In genomic region chr17:29622337-29623282, GRCh38 we compare ENCODE assay signal across 8 cellular contexts. TPM values are rescaled to one million over a fixed set of nuclear protein-coding genes. Genes with fewer than 3 reads are reported as not detected.
DNase-seq lines count a peak whose midpoint lies in the region; ATAC-seq and TF ChIP-seq lines count a peak whose summit lies in the region.

TSS of gene CORO6 (minus strand) at chr17:29622912. CDS start at chr17:29621421, 1,491 bp downstream.

- peak; percentile 71 for DNase-seq in ACHN
- peak; percentile 23 to 30 for DNase-seq in Kasumi-1 (lab: John Stamatoyannopoulos, UW)
- DNase-seq in WTC11 (ENCODE audit: low spot score): peak; percentile 86
- no peak for DNase-seq in chondrocyte (ENCODE audit: low spot score)
- DNase-seq in kidney tubule cell (ENCODE audit: low spot score): peak; percentile 49
- DNase-seq in stimulated activated CD4-positive, alpha-beta T cell treated with anti-CD3 and anti-CD28 coated beads, Interleukin-1b, Interleukin-23, amount 100 ng/mL, for 48 hours: peak; percentile 61
- DNase-seq in GDM1 (lab: John Stamatoyannopoulos, UW): no peak

- H3K27ac Mint-ChIP-seq in WTC11 (peak within 1 kb of the TSS; percentile 82), chondrocyte (ENCODE audit: unreplicated experiment) (peak within 1 kb of the TSS; percentile 12)

- H3K4me3 Mint-ChIP-seq in WTC11 (peak within 1 kb of the TSS; percentile 79), chondrocyte (ENCODE audit: unreplicated experiment) (peak within 1 kb of the TSS; percentile 77)

- TF ChIP-seq CTCF in WTC11 (IDR thresholded peaks at IDR 0.05): no peak
- no peak for TF ChIP-seq CTCF in chondrocyte (IDR thresholded peaks at IDR 0.05)

- H3K9me3 Mint-ChIP-seq in WTC11: no peaks in the 10 kb centered on the region
- H3K9me3 Mint-ChIP-seq in chondrocyte (ENCODE audit: low read depth): no peaks in the 10 kb centered on the region

- H3K4me1 Mint-ChIP-seq in WTC11: peaks cover 48% of the 10 kb centered on the region
- peaks cover 35% of the 10 kb centered on the region for H3K4me1 Mint-ChIP-seq in chondrocyte (ENCODE audit: low read depth)

- CTCF ChIA-PET in WTC11 (lab: Charles Lee): interaction anchor here (0.8 to 3.2 kb wide), 13 partner anchors 9 to 505 kb away, joined by 3 to 18 read pairs (median 5); partner anchors contain the start of genes ABHD15 and ANKRD13B

- POLR2A ChIA-PET in WTC11 (lab: Charles Lee): interaction anchor here (0.6 to 0.7 kb wide), 2 partner anchors 9 to 414 kb away, joined by 3 to 5 read pairs; no protein-coding TSS in a partner anchor

- ATAC-seq in GM19023 (IDR thresholded peaks at IDR 0.05; ENCODE audit: unreplicated experiment): peak; percentile 56
- peak; percentile 58 for ATAC-seq in WTC11

- H3K27me3 Mint-ChIP-seq in WTC11 (ENCODE audit: low read depth) (peaks cover 65% of the 10 kb centered on the region), chondrocyte (ENCODE audit: low read depth) (no peaks in the 10 kb centered on the region)

- in situ Hi-C loops in ACHN (cut with HindIII; ENCODE audit: low pct_ligation_motif_present, low pct_unique_long_range_greater_than_20kb, low sequenced_read_pairs): no loop called here

- H3K36me3 Mint-ChIP-seq in WTC11 (no peaks in the 10 kb centered on the region), chondrocyte (ENCODE audit: low read depth) (no peaks in the 10 kb centered on the region)

TF ChIP-seq in WTC11, 78 proteins besides CTCF, POLR2A, EP300 and RAD21 (continues in another document):
- TF ChIP-seq CREM (CRISPR knock-in tag; IDR thresholded peaks at IDR 0.05) (peak; percentile 39; the same call in 1 of the 2 replicates), MAX (CRISPR knock-in tag; IDR thresholded peaks at IDR 0.05) (peak; percentile 82), CREB1 (CRISPR knock-in tag; IDR thresholded peaks at IDR 0.05) (no peak), ZNF317 (CRISPR knock-in tag; IDR thresholded peaks at IDR 0.05; ENCODE audit: borderline replicate concordance, low read depth) (no peak), AFF4 (CRISPR knock-in tag; IDR thresholded peaks at IDR 0.05; ENCODE audit: borderline replicate concordance) (no peak), ETV6 (CRISPR knock-in tag; IDR thresholded peaks at IDR 0.05) (no peak), ZMAT4 (CRISPR knock-in tag; IDR thresholded peaks at IDR 0.05) (no peak), NR2C2 (CRISPR knock-in tag; IDR thresholded peaks at IDR 0.05) (no peak), ZNF423 (CRISPR knock-in tag; IDR thresholded peaks at IDR 0.05) (no peak), ATF1 (CRISPR knock-in tag; IDR thresholded peaks at IDR 0.05) (no peak), ZNF219 (CRISPR knock-in tag; IDR thresholded peaks at IDR 0.05; ENCODE audit: borderline replicate concordance) (no peak), TEAD1 (CRISPR knock-in tag; IDR thresholded peaks at IDR 0.05) (peak; percentile 88), NFYB (CRISPR knock-in tag; conservative IDR thresholded peaks at IDR 0.05; ENCODE audit: low read depth) (0 out of 2 replicates have a peak, but pooled peaks have one; percentile 7), ZNF121 (CRISPR knock-in tag; IDR thresholded peaks at IDR 0.05) (peak; percentile 92), NR1H2 (CRISPR knock-in tag; IDR thresholded peaks at IDR 0.05) (no peak), SP1 (CRISPR knock-in tag; conservative IDR thresholded peaks at IDR 0.05) (peak; percentile 75), TEAD4 (CRISPR knock-in tag; IDR thresholded peaks at IDR 0.05) (peak; percentile 75), ZNF232 (CRISPR knock-in tag; IDR thresholded peaks at IDR 0.05) (peak; percentile 33; the same call in 1 of the 2 replicates), CBFB (CRISPR knock-in tag; IDR thresholded peaks at IDR 0.05; ENCODE audit: low read depth) (no peak), FOXK1 (CRISPR knock-in tag; IDR thresholded peaks at IDR 0.05) (peak; percentile 50; the same call in 1 of the 2 replicates), FOXP1 (CRISPR knock-in tag; IDR thresholded peaks at IDR 0.05; ENCODE audit: borderline replicate concordance) (peak; percentile 32; the same call in 1 of the 2 replicates), TCF7 (CRISPR knock-in tag; IDR thresholded peaks at IDR 0.05; ENCODE audit: low read depth) (no peak), RELA (CRISPR knock-in tag; IDR thresholded peaks at IDR 0.05; ENCODE audit: borderline replicate concordance) (no peak), FOXJ3 (CRISPR knock-in tag; IDR thresholded peaks at IDR 0.05; ENCODE audit: borderline replicate concordance) (no peak), ZBTB21 (CRISPR knock-in tag; IDR thresholded peaks at IDR 0.05; ENCODE audit: borderline replicate concordance) (no peak), ZNF263 (CRISPR knock-in tag; IDR thresholded peaks at IDR 0.05; ENCODE audit: low read depth) (no peak), IRF1 (CRISPR knock-in tag; IDR thresholded peaks at IDR 0.05) (no peak), ZSCAN18 (CRISPR knock-in tag; IDR thresholded peaks at IDR 0.05) (no peak), E2F4 (CRISPR knock-in tag; IDR thresholded peaks at IDR 0.05; ENCODE audit: borderline replicate concordance, low read depth) (peak; percentile 71; the same call in 1 of the 2 replicates), GABPB1 (CRISPR knock-in tag; IDR thresholded peaks at IDR 0.05) (peak; percentile 48; the same call in 1 of the 2 replicates), NFATC4 (CRISPR knock-in tag; IDR thresholded peaks at IDR 0.05) (no peak)

RNA-seq across cellular contexts. Expression of gene CORO6, which starts in this region (rescaled TPM):
- total RNA-seq in WTC11 (2021): 6.4 to 8.9 TPM (median 7.5 TPM) in 3 replicates
- 6.7 to 7.6 TPM (median 7.2 TPM) in 3 replicates for total RNA-seq in chondrocyte

Comparison
In these comparisons a context has a peak if more than half of its experiments do, and no peak if none do; other contexts are left out.
1. DNase-seq: peak in ACHN (single experiment), Kasumi-1 (2 of 2), WTC11 (single experiment), kidney tubule cell (single experiment) and stimulated activated CD4-positive, alpha-beta T cell treated with anti-CD3 and anti-CD28 coated beads, Interleukin-1b, Interleukin-23, amount 100 ng/mL, for 48 hours (single experiment); none in chondrocyte (single experiment) and GDM1 (single experiment).